In genomic region chr20:46767127-46767761, GRCh38 we compare ENCODE assay signal across 1 cellular context.
TF ChIP-seq lines count a peak whose summit lies in the region.

No MANE protein-coding gene starts in this region.

TF ChIP-seq in HepG2, 621 proteins besides CTCF, POLR2A, EP300 and RAD21 (continued from another document):
- TF ChIP-seq ZBTB49 (CRISPR knock-in tag; IDR thresholded peaks at IDR 0.05; ENCODE audit: borderline replicate concordance) (no peak), BRF2 (CRISPR knock-in tag; IDR thresholded peaks at IDR 0.05) (no peak), XRCC5 (optimal IDR thresholded peaks at IDR 0.05; ENCODE audit: low read length) (peak; percentile 78), TEAD3 (CRISPR knock-in tag; optimal IDR thresholded peaks at IDR 0.05; ENCODE audit: borderline replicate concordance) (peak; percentile 87), ZNF331 (CRISPR knock-in tag; IDR thresholded peaks at IDR 0.05) (0 out of 2 replicates have a peak, but pooled peaks have one; percentile 43), SOX5 (CRISPR knock-in tag; IDR thresholded peaks at IDR 0.05; ENCODE audit: borderline replicate concordance) (no peak)
